Comparison of ENCODE assay signal across 8 cellular contexts in genomic region chr12:123150804-123151678, GRCh38. TPM values are rescaled to one million over a fixed set of nuclear protein-coding genes. Genes with fewer than 3 reads are reported as not detected.
DNase-seq lines count a peak whose midpoint lies in the region; ATAC-seq lines count a peak whose summit lies in the region.

Gene PITPNM2 (minus strand): TSS chr12:123151090. CDS start chr12:123034590, 116,500 bp downstream.

- H3K9me3 ChIP-seq in ectodermal cell (ENCODE audit: control insufficient read depth, low read length) = no peaks in the 10 kb centered on the region

- 0 to 1% methylated on average over 130 of the region's 130 CpGs for WGBS in ectodermal cell, 2 experiments

- peaks cover 5% of the 10 kb centered on the region for H3K36me3 ChIP-seq in ectodermal cell (ENCODE audit: control insufficient read depth, insufficient read depth, low read length)

- DNase-seq in GM03348 (ENCODE audit: low spot score) (peak; percentile 92), NCI-H226 (peak; percentile 51), lung microvascular endothelial cell (ENCODE audit: low read depth in 2 of 2) (peak; percentile 74 to 80)
- DNase-seq in activated CD4-positive, alpha-beta T cell treated with anti-CD3 and anti-CD28 coated beads, Interleukin-2, amount 50 U/mL, for 48 hours = peak; percentile 53 to 62
- DNase-seq in stimulated activated CD8-positive, alpha-beta memory T cell treated with anti-CD3 and anti-CD28 coated beads, Interleukin-2, amount 100 ng/mL, for 1 hour (ENCODE audit: low read depth in 2 of 2) = peak; percentile 21 to 45

- no peak within 1 kb of the TSS for H3K27ac ChIP-seq in ectodermal cell (ENCODE audit: insufficient read depth, low read depth, low read length, poor library complexity, severe bottlenecking)

- H3K27me3 ChIP-seq in ectodermal cell (ENCODE audit: control insufficient read depth, insufficient read depth, low read length, poor library complexity, severe bottlenecking) = peaks cover 47% of the 10 kb centered on the region

- H3K4me1 ChIP-seq in ectodermal cell (ENCODE audit: control insufficient read depth, insufficient read depth, low read length) = no peaks in the 10 kb centered on the region

- peak within 1 kb of the TSS; percentile 51 for H3K4me3 ChIP-seq in ectodermal cell (ENCODE audit: insufficient read depth, low read depth, low read length)

- ATAC-seq in HG02588 (IDR thresholded peaks at IDR 0.05; ENCODE audit: unreplicated experiment) = peak; percentile 56
- ATAC-seq in HG03139 (IDR thresholded peaks at IDR 0.05; ENCODE audit: unreplicated experiment) = no peak

RNA-seq across cellular contexts. Expression of gene PITPNM2, which starts in this region (rescaled TPM):
- polyA plus RNA-seq in ectodermal cell (2013, experiment 1 of 4) = 1.9 TPM
- 1.8 TPM for polyA plus RNA-seq in ectodermal cell (2013, experiment 2 of 4)
- 1.8 TPM for polyA plus RNA-seq in ectodermal cell (2013, experiment 3 of 4)
- 1.7 TPM for polyA plus RNA-seq in ectodermal cell (2013, experiment 4 of 4)
- total RNA-seq in lung microvascular endothelial cell = 3.9 and 4.4 TPM in 2 replicates

Comparison
In these comparisons a context has a peak if more than half of its experiments do, and no peak if none do; other contexts are left out.
1. DNase-seq: peak in every context shown above with its lines; median percentile 92 in GM03348; 77 in lung microvascular endothelial cell; 58 in activated CD4-positive, alpha-beta T cell treated with anti-CD3 and anti-CD28 coated beads, Interleukin-2, amount 50 U/mL, for 48 hours; 51 in NCI-H226; 33 in stimulated activated CD8-positive, alpha-beta memory T cell treated with anti-CD3 and anti-CD28 coated beads, Interleukin-2, amount 100 ng/mL, for 1 hour.